ENCODE assay signal across 8 cellular contexts in genomic region chr7:100469227-100470044, GRCh38. TPM values are rescaled to one million over a fixed set of nuclear protein-coding genes. Genes with fewer than 3 reads are reported as not detected.
DNase-seq lines count a peak whose midpoint lies in the region; ATAC-seq and TF ChIP-seq lines count a peak whose summit lies in the region.

No MANE protein-coding gene starts in this region.

- intact Hi-C loops in ascending aorta (cut with DNase I) (loop anchor here (1.0 to 5.0 kb wide), 7 partner anchors 14 to 258 kb away; partner anchors contain the start of genes GIGYF1, GNB2, MOSPD3 and NYAP1), right cardiac atrium (cut with DNase I) (loop anchor here (5.0 to 10.0 kb wide), 4 partner anchors 88 to 225 kb away; partner anchors contain the start of gene GIGYF1 (in 2 of the 4)), sciatic nerve (cut with DNase I) (loop anchor here (5.0 kb wide), 2 partner anchors 93 to 223 kb away; partner anchors contain the start of gene GIGYF1)

- ATAC-seq in right cardiac atrium = peak; percentile 69 to 73
- ATAC-seq in sciatic nerve = peak; percentile 74
- ATAC-seq in GM19395 (IDR thresholded peaks at IDR 0.05; ENCODE audit: unreplicated experiment) = no peak

- no peak overlapping the region for H3K4me3 ChIP-seq in ascending aorta
- no peak overlapping the region for H3K4me3 ChIP-seq in right cardiac atrium (ENCODE audit: low read length)

- peaks cover 17 to 26% of the 10 kb centered on the region in 2 donors for H3K4me1 ChIP-seq in ascending aorta
- H3K4me1 ChIP-seq in right cardiac atrium (ENCODE audit: control insufficient read depth, insufficient read depth, low read length) = peaks cover 12% of the 10 kb centered on the region

- DNase-seq in Ammon's horn (ENCODE audit: low spot score) = peak; percentile 90
- DNase-seq in GM19240 (ENCODE audit: insufficient read length, low spot score) = peak; percentile 95
- DNase-seq in NCI-H146 treated with DMSO at 0.1 percent for 48 hours (lab: John Stamatoyannopoulos, UW; ENCODE audit: unreplicated experiment) = peak; percentile 27
- peak; percentile 48 for DNase-seq in T1000 (lab: John Stamatoyannopoulos, UW)
- peak in 1 of 2 donors; percentile 90 for DNase-seq in ascending aorta (ENCODE audit: low spot score in 2 of 2)
- peak; percentile 86 to 96 (median 95) for DNase-seq in right cardiac atrium
- DNase-seq in sciatic nerve (ENCODE audit: low spot score) = peak; percentile 95

- TF ChIP-seq CTCF in ascending aorta (IDR thresholded peaks at IDR 0.05) = peak; percentile 87 to 97 (median 95)

- H3K27ac ChIP-seq in ascending aorta (no peak overlapping the region), right cardiac atrium (ENCODE audit: low read length) (peak overlapping the region; percentile 68)

- H3K36me3 ChIP-seq in ascending aorta = peaks cover 27 to 36% of the 10 kb centered on the region in 2 donors

- H3K27me3 ChIP-seq in ascending aorta (no peaks in the 10 kb centered on the region), right cardiac atrium (ENCODE audit: control insufficient read depth, insufficient read depth) (no peaks in the 10 kb centered on the region)

- H3K9me3 ChIP-seq in ascending aorta = no peaks in the 10 kb centered on the region
- no peaks in the 10 kb centered on the region for H3K9me3 ChIP-seq in right cardiac atrium (ENCODE audit: control insufficient read depth, low read length)

- WGBS in right cardiac atrium = 28% methylated on average over 13 of the region's 13 CpGs

RNA-seq across cellular contexts. Expression of gene SPACDR, which starts 5.4 kb away (rescaled TPM):
- total RNA-seq in ascending aorta (not detected), right cardiac atrium (under 1 TPM in 1 of 4 donors, not detected in 3; 0.44 TPM), sciatic nerve (3.6 TPM)
- polyA plus RNA-seq in right cardiac atrium = 0.11 TPM

RNA-seq across cellular contexts. Expression of gene TSC22D4, which starts 9.6 kb away (rescaled TPM):
- 68.2 TPM for total RNA-seq in ascending aorta
- 10 to 100 TPM; 36.7 to 63.6 (median 48.6) TPM for total RNA-seq in right cardiac atrium
- 61.2 TPM for polyA plus RNA-seq in right cardiac atrium
- total RNA-seq in sciatic nerve = 148 TPM

RNA-seq across cellular contexts. Expression of gene NYAP1, which starts 14.3 kb away (rescaled TPM):
- 0.96 TPM for total RNA-seq in ascending aorta
- total RNA-seq in right cardiac atrium = 1 to 10 TPM in 1 of 4 donors, under 1 TPM in 3; 0.39 to 1.1 (median 0.65) TPM
- 0.79 TPM for polyA plus RNA-seq in right cardiac atrium
- 9.1 TPM for total RNA-seq in sciatic nerve

RNA-seq across cellular contexts. Expression of gene PPP1R35, which starts 33.1 kb away (rescaled TPM):
- total RNA-seq in ascending aorta (35.2 TPM), right cardiac atrium (10 to 100 TPM; 14.8 to 17.7 (median 16.5) TPM), sciatic nerve (25.3 TPM)
- 20.3 TPM for polyA plus RNA-seq in right cardiac atrium

RNA-seq across cellular contexts. Expression of gene MEPCE, which starts 39.8 kb away (rescaled TPM):
- total RNA-seq in ascending aorta (32.9 TPM), right cardiac atrium (10 to 100 TPM; 18.7 to 24.6 (median 23.2) TPM), sciatic nerve (37.0 TPM)
- polyA plus RNA-seq in right cardiac atrium = 20.4 TPM
